Comparison of ENCODE assay signal across 9 cellular contexts in genomic region chr16:53094013-53094630, GRCh38. TPM values are rescaled to one million over a fixed set of nuclear protein-coding genes. Genes with fewer than 3 reads are reported as not detected.
DNase-seq lines count a peak whose midpoint lies in the region; ATAC-seq and TF ChIP-seq lines count a peak whose summit lies in the region.
"Had no signal": no experiment of that assay in that cellular context is flagged by ENCODE, and none has a peak within 500 bp of the region (broad histone marks: within the 10 kb centered on the region; RNA-seq: fewer than 3 reads in every experiment).

No MANE protein-coding gene starts in this region.

- H3K27ac Mint-ChIP-seq in activated CD4-positive, alpha-beta T cell treated with anti-CD3 and anti-CD28 coated beads for 36 hours, result no peak overlapping the region
- H3K27ac Mint-ChIP-seq: CD4-positive, CD25-positive, alpha-beta regulatory T cell had no signal

- intact Hi-C loops in activated CD4-positive, alpha-beta T cell treated with anti-CD3 and anti-CD28 coated beads for 36 hours (cut with DNase I, micrococcal nuclease), result no loop called here
- intact Hi-C loops in uterus (cut with DNase I; ENCODE audit: low total_unique reads), result no loop called here

- no peak overlapping the region for H3K9ac ChIP-seq in liver (ENCODE audit: low read depth in 1 of 2, low read length in 2 of 2)

- H3K36me3 ChIP-seq in liver (ENCODE audit: control insufficient read depth in 4 of 4, insufficient read depth in 3 of 4, low read depth in 1 of 4, low read length in 3 of 4) (no peaks in the 10 kb centered on the region), uterus (no peaks in the 10 kb centered on the region)

- peaks cover 13 to 48% (median 35%) of the 10 kb centered on the region in 4 donors for H3K4me1 ChIP-seq in liver (ENCODE audit: control insufficient read depth in 4 of 4, insufficient read depth in 4 of 4, low read length in 3 of 4)
- peaks cover 14 to 25% of the 10 kb centered on the region in 2 donors for H3K4me1 ChIP-seq in uterus

- TF ChIP-seq POLR2A in uterus (IDR thresholded peaks at IDR 0.05), result no peak

- WGBS in liver, result 64% methylated on average over 10 of the region's 10 CpGs

- peak; percentile 9 for DNase-seq in activated CD4-positive, alpha-beta T cell treated with anti-CD3 and anti-CD28 coated beads for 36 hours
- DNase-seq in activated CD4-positive, alpha-beta T cell treated with anti-CD3 and anti-CD28 coated beads, Interleukin-2, amount 50 U/mL, for 4 hours, result no peak
- DNase-seq in NCI-H2081 (lab: John Stamatoyannopoulos, UW) (peak; percentile 38 to 82), uterus (peak in 1 of 2 donors; percentile 66)
- peak; percentile 8 for DNase-seq in activated gamma-delta T cell treated with anti-CD3 and anti-CD28 coated beads, Interleukin-2, amount 50 U/mL, for 16 hours (ENCODE audit: low read depth)
- DNase-seq in activated CD8-positive, alpha-beta memory T cell treated with anti-CD3 and anti-CD28 coated beads, Interleukin-2, amount 50 U/mL, for 48 hours, result no peak
- DNase-seq: CD4-positive, CD25-positive, alpha-beta regulatory T cell had no signal

- no peak overlapping the region for H3K4me3 ChIP-seq in liver (ENCODE audit: low read depth in 1 of 3, low read length in 3 of 3)
- H3K4me3 ChIP-seq in uterus, result no peak overlapping the region

- no peaks in the 10 kb centered on the region for H3K9me3 Mint-ChIP-seq in activated CD4-positive, alpha-beta T cell treated with anti-CD3 and anti-CD28 coated beads for 36 hours (ENCODE audit: low read depth)
- H3K9me3 Mint-ChIP-seq: CD4-positive, CD25-positive, alpha-beta regulatory T cell had no signal

- peak; percentile 9 for ATAC-seq in activated CD4-positive, alpha-beta T cell treated with anti-CD3 and anti-CD28 coated beads for 36 hours
- peak; percentile 52 for ATAC-seq in HG02642 (IDR thresholded peaks at IDR 0.05; ENCODE audit: poor library complexity, unreplicated experiment)

- POLR2A ChIA-PET in activated CD4-positive, alpha-beta T cell treated with anti-CD3 and anti-CD28 coated beads for 36 hours (lab: Charles Lee), result no interaction called here

- no peak for TF ChIP-seq CTCF in liver (IDR thresholded peaks at IDR 0.05; ENCODE audit: low read depth, low read length, missing input control)
- TF ChIP-seq CTCF in uterus (IDR thresholded peaks at IDR 0.05), result no peak

- H3K9me3 ChIP-seq in liver (ENCODE audit: control insufficient read depth in 4 of 4, low read length in 3 of 4) (no peaks in the 10 kb centered on the region), uterus (no peaks in the 10 kb centered on the region)

- no peaks in the 10 kb centered on the region for H3K36me3 Mint-ChIP-seq in activated CD4-positive, alpha-beta T cell treated with anti-CD3 and anti-CD28 coated beads for 36 hours (ENCODE audit: low read depth)
- H3K36me3 Mint-ChIP-seq: CD4-positive, CD25-positive, alpha-beta regulatory T cell had no signal

- no peak overlapping the region for H3K4me3 Mint-ChIP-seq in activated CD4-positive, alpha-beta T cell treated with anti-CD3 and anti-CD28 coated beads for 36 hours
- H3K4me3 Mint-ChIP-seq: CD4-positive, CD25-positive, alpha-beta regulatory T cell had no signal

- no peak for TF ChIP-seq RAD21 in liver (IDR thresholded peaks at IDR 0.05)

- H3K27me3 ChIP-seq in liver (ENCODE audit: control insufficient read depth in 4 of 4, insufficient read depth in 4 of 4, low read length in 3 of 4), result no peaks in the 10 kb centered on the region
- H3K27me3 ChIP-seq in uterus, result no peaks in the 10 kb centered on the region

- H3K4me1 Mint-ChIP-seq in activated CD4-positive, alpha-beta T cell treated with anti-CD3 and anti-CD28 coated beads for 36 hours, result peaks cover 33% of the 10 kb centered on the region

- CTCF ChIA-PET in activated CD4-positive, alpha-beta T cell treated with anti-CD3 and anti-CD28 coated beads for 36 hours (lab: Charles Lee), result interaction anchor here (0.6 kb wide), 1 partner anchor 229 kb away, joined by 4 read pairs; no protein-coding TSS in a partner anchor

- peaks cover 3% of the 10 kb centered on the region for H3K27me3 Mint-ChIP-seq in activated CD4-positive, alpha-beta T cell treated with anti-CD3 and anti-CD28 coated beads for 36 hours
- H3K27me3 Mint-ChIP-seq: CD4-positive, CD25-positive, alpha-beta regulatory T cell had no signal

- peak overlapping the region; percentile 0 to 22 for H3K27ac ChIP-seq in liver (ENCODE audit: low read depth in 1 of 2, low read length in 2 of 2)
- peak overlapping the region; percentile 51 to 56 for H3K27ac ChIP-seq in uterus

TF ChIP-seq in liver, 16 proteins besides CTCF, POLR2A, EP300 and RAD21:
- TF ChIP-seq REST (IDR thresholded peaks at IDR 0.05), result no peak
- no peak for TF ChIP-seq TAF1 (conservative IDR thresholded peaks at IDR 0.05)
- TF ChIP-seq GABPA (IDR thresholded peaks at IDR 0.05 in 1 of 2, conservative IDR thresholded peaks at IDR 0.05 in 1 of 2), result no peak
- no peak for TF ChIP-seq NR2F2 (IDR thresholded peaks at IDR 0.05)
- no peak for TF ChIP-seq HNF4A (conservative IDR thresholded peaks at IDR 0.05)
- no peak for TF ChIP-seq ATF3 (IDR thresholded peaks at IDR 0.05)
- no peak for TF ChIP-seq ZBTB33 (IDR thresholded peaks at IDR 0.05)
- no peak for TF ChIP-seq HNF4G (IDR thresholded peaks at IDR 0.05)
- no peak for TF ChIP-seq JUND (IDR thresholded peaks at IDR 0.05)
- no peak for TF ChIP-seq MAX (IDR thresholded peaks at IDR 0.05)
- TF ChIP-seq FOXA2 (IDR thresholded peaks at IDR 0.05), result no peak

RNA-seq across cellular contexts. Expression of gene CHD9, which starts 39.3 kb away (rescaled TPM):
- total RNA-seq in activated CD4-positive, alpha-beta T cell treated with anti-CD3 and anti-CD28 coated beads for 36 hours, result 10 to 100 TPM; 13.2 to 18.8 TPM
- total RNA-seq in liver (10 to 100 TPM; 31.6 to 46.6 TPM), uterus (100 to 1,000 TPM in 3 of 4 donors, 10 to 100 TPM in 1; 46.9 to 174 (median 133) TPM)
- 10 to 100 TPM in 1 of 2 donors, 1 to 10 TPM in 1; 6.2 to 33.4 TPM for polyA plus RNA-seq in liver

RNA-seq across cellular contexts. Expression of gene CHD9NB, which starts 41.4 kb away (rescaled TPM):
- under 1 TPM in 1 of 2 experiments, not detected in 1; 0.14 TPM for total RNA-seq in activated CD4-positive, alpha-beta T cell treated with anti-CD3 and anti-CD28 coated beads for 36 hours
- total RNA-seq in liver (under 1 TPM; 0.05 to 0.42 TPM), uterus (1 to 10 TPM in 3 of 4 donors, not detected in 1; 1.2 to 4.3 (median 4.1) TPM)
- polyA plus RNA-seq in liver, result under 1 TPM in 1 of 2 donors, not detected in 1; 0.18 TPM
- total RNA-seq: CD4-positive, CD25-positive, alpha-beta regulatory T cell had no signal
- polyA plus RNA-seq: CD4-positive, CD25-positive, alpha-beta regulatory T cell had no signal

Comparison
In these comparisons a context has a peak if more than half of its experiments do, and no peak if none do; other contexts are left out.
1. DNase-seq: peak in activated CD4-positive, alpha-beta T cell treated with anti-CD3 and anti-CD28 coated beads for 36 hours (single experiment), NCI-H2081 (2 of 2) and activated gamma-delta T cell treated with anti-CD3 and anti-CD28 coated beads, Interleukin-2, amount 50 U/mL, for 16 hours (single experiment); none in activated CD4-positive, alpha-beta T cell treated with anti-CD3 and anti-CD28 coated beads, Interleukin-2, amount 50 U/mL, for 4 hours (0 of 2) and activated CD8-positive, alpha-beta memory T cell treated with anti-CD3 and anti-CD28 coated beads, Interleukin-2, amount 50 U/mL, for 48 hours (single experiment).